In the genomic region with DNA sequence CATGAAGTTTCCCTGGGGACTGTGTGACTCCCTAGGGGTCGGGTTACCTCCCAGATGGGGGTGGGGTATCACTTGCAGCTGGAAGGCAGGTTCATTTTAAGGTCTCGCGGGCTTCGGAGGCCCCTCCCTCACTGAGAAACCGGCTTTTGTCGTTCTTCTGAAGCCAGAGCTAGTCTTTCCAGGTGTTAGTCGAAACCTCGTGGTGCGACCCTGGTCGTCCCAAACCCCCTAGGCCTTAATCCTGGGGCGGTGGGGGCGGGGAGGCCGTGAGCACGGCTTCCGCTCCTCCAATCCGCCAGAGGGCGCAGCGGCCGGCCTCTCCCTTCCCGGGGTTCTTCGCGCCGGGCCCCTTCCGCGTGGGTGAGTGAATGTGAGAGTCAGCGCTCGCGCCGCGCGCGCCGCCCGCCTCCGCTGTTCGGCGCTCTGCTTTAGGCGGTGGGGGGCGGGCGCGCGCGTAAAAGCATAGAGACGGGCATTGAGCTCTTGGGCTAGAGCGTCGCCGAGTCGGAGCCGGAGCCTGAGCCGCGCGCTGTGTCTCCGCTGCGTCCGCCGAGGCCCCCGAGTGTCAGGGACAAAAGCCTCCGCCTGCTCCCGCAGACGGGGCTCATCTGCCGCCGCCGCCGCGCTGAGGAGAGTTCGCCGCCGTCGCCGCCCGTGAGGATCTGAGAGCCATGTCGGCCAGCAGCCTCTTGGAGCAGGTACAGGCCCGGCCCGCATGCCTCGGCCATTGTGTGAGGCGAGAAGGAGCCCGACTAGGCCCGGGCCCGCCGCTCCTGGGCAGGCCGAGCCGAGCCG, we compare ENCODE assay signal across 1 cellular context.
TF ChIP-seq lines count a peak whose summit lies in the region.

A gene (plus strand): TSS at position 491 of the 795 bp plus-strand sequence. CDS start 181 bp downstream, at position 672.

TF ChIP-seq in HepG2, 621 proteins besides CTCF, POLR2A, EP300 and RAD21 (continued from another document and continues in another):
- TF ChIP-seq, protein P1, sequence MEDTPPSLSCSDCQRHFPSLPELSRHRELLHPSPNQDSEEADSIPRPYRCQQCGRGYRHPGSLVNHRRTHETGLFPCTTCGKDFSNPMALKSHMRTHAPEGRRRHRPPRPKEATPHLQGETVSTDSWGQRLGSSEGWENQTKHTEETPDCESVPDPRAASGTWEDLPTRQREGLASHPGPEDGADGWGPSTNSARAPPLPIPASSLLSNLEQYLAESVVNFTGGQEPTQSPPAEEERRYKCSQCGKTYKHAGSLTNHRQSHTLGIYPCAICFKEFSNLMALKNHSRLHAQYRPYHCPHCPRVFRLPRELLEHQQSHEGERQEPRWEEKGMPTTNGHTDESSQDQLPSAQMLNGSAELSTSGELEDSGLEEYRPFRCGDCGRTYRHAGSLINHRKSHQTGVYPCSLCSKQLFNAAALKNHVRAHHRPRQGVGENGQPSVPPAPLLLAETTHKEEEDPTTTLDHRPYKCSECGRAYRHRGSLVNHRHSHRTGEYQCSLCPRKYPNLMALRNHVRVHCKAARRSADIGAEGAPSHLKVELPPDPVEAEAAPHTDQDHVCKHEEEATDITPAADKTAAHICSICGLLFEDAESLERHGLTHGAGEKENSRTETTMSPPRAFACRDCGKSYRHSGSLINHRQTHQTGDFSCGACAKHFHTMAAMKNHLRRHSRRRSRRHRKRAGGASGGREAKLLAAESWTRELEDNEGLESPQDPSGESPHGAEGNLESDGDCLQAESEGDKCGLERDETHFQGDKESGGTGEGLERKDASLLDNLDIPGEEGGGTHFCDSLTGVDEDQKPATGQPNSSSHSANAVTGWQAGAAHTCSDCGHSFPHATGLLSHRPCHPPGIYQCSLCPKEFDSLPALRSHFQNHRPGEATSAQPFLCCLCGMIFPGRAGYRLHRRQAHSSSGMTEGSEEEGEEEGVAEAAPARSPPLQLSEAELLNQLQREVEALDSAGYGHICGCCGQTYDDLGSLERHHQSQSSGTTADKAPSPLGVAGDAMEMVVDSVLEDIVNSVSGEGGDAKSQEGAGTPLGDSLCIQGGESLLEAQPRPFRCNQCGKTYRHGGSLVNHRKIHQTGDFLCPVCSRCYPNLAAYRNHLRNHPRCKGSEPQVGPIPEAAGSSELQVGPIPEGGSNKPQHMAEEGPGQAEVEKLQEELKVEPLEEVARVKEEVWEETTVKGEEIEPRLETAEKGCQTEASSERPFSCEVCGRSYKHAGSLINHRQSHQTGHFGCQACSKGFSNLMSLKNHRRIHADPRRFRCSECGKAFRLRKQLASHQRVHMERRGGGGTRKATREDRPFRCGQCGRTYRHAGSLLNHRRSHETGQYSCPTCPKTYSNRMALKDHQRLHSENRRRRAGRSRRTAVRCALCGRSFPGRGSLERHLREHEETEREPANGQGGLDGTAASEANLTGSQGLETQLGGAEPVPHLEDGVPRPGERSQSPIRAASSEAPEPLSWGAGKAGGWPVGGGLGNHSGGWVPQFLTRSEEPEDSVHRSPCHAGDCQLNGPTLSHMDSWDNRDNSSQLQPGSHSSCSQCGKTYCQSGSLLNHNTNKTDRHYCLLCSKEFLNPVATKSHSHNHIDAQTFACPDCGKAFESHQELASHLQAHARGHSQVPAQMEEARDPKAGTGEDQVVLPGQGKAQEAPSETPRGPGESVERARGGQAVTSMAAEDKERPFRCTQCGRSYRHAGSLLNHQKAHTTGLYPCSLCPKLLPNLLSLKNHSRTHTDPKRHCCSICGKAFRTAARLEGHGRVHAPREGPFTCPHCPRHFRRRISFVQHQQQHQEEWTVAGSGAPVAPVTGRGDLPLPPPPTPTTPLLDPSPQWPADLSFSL (CRISPR knock-in tag; IDR thresholded peaks at IDR 0.05) = 0 out of 2 replicates have a peak, but pooled peaks have one; percentile 22
- TF ChIP-seq ZNF556 (CRISPR knock-in tag; IDR thresholded peaks at IDR 0.05; ENCODE audit: borderline replicate concordance) (no peak), SIX1 (CRISPR knock-in tag; IDR thresholded peaks at IDR 0.05; ENCODE audit: borderline replicate concordance) (peak; percentile 95), ZNF430 (CRISPR knock-in tag; IDR thresholded peaks at IDR 0.05) (peak; percentile 73; the same call in 1 of the 2 replicates), ZNF329 (CRISPR knock-in tag; IDR thresholded peaks at IDR 0.05; ENCODE audit: low read depth) (no peak), SOX5 (CRISPR knock-in tag; IDR thresholded peaks at IDR 0.05; ENCODE audit: borderline replicate concordance) (no peak; the same call in 1 of the 2 replicates), NR3C1 (CRISPR knock-in tag; IDR thresholded peaks at IDR 0.05) (no peak), ELF4 (CRISPR knock-in tag; IDR thresholded peaks at IDR 0.05; ENCODE audit: borderline replicate concordance) (peak; percentile 88; the same call in 1 of the 2 replicates), PHB2 (IDR thresholded peaks at IDR 0.05; ENCODE audit: partially characterized antibody) (no peak), SETDB1 (CRISPR knock-in tag; IDR thresholded peaks at IDR 0.05; ENCODE audit: borderline replicate concordance) (no peak), ZNF773 (CRISPR knock-in tag; IDR thresholded peaks at IDR 0.05; ENCODE audit: borderline replicate concordance) (peak; percentile 53; the same call in 1 of the 2 replicates), ZMYM4 (CRISPR knock-in tag; IDR thresholded peaks at IDR 0.05) (peak; percentile 93), MIER2 (CRISPR knock-in tag; IDR thresholded peaks at IDR 0.05) (peak; percentile 26; the same call in 1 of the 2 replicates), AGO1 (IDR thresholded peaks at IDR 0.05; ENCODE audit: low read depth, low read length, poor library complexity, severe bottlenecking) (no peak), PRMT3 (CRISPR knock-in tag; IDR thresholded peaks at IDR 0.05; ENCODE audit: borderline replicate concordance, low read depth) (no peak), CBFB (CRISPR knock-in tag; IDR thresholded peaks at IDR 0.05) (peak; percentile 53), AKAP8 (CRISPR knock-in tag; IDR thresholded peaks at IDR 0.05) (peak; percentile 56; the same call in 1 of the 2 replicates), CENPT (CRISPR knock-in tag; IDR thresholded peaks at IDR 0.05; ENCODE audit: low read depth) (no peak)
- TF ChIP-seq, protein P2, sequence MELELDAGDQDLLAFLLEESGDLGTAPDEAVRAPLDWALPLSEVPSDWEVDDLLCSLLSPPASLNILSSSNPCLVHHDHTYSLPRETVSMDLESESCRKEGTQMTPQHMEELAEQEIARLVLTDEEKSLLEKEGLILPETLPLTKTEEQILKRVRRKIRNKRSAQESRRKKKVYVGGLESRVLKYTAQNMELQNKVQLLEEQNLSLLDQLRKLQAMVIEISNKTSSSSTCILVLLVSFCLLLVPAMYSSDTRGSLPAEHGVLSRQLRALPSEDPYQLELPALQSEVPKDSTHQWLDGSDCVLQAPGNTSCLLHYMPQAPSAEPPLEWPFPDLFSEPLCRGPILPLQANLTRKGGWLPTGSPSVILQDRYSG (CRISPR knock-in tag; IDR thresholded peaks at IDR 0.05) = no peak; the same call in 1 of the 2 replicates
- TF ChIP-seq, protein P3, sequence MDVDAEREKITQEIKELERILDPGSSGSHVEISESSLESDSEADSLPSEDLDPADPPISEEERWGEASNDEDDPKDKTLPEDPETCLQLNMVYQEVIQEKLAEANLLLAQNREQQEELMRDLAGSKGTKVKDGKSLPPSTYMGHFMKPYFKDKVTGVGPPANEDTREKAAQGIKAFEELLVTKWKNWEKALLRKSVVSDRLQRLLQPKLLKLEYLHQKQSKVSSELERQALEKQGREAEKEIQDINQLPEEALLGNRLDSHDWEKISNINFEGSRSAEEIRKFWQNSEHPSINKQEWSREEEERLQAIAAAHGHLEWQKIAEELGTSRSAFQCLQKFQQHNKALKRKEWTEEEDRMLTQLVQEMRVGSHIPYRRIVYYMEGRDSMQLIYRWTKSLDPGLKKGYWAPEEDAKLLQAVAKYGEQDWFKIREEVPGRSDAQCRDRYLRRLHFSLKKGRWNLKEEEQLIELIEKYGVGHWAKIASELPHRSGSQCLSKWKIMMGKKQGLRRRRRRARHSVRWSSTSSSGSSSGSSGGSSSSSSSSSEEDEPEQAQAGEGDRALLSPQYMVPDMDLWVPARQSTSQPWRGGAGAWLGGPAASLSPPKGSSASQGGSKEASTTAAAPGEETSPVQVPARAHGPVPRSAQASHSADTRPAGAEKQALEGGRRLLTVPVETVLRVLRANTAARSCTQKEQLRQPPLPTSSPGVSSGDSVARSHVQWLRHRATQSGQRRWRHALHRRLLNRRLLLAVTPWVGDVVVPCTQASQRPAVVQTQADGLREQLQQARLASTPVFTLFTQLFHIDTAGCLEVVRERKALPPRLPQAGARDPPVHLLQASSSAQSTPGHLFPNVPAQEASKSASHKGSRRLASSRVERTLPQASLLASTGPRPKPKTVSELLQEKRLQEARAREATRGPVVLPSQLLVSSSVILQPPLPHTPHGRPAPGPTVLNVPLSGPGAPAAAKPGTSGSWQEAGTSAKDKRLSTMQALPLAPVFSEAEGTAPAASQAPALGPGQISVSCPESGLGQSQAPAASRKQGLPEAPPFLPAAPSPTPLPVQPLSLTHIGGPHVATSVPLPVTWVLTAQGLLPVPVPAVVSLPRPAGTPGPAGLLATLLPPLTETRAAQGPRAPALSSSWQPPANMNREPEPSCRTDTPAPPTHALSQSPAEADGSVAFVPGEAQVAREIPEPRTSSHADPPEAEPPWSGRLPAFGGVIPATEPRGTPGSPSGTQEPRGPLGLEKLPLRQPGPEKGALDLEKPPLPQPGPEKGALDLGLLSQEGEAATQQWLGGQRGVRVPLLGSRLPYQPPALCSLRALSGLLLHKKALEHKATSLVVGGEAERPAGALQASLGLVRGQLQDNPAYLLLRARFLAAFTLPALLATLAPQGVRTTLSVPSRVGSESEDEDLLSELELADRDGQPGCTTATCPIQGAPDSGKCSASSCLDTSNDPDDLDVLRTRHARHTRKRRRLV (CRISPR knock-in tag; IDR thresholded peaks at IDR 0.05) = no peak; the same call in 1 of the 2 replicates
- TF ChIP-seq, protein P4, sequence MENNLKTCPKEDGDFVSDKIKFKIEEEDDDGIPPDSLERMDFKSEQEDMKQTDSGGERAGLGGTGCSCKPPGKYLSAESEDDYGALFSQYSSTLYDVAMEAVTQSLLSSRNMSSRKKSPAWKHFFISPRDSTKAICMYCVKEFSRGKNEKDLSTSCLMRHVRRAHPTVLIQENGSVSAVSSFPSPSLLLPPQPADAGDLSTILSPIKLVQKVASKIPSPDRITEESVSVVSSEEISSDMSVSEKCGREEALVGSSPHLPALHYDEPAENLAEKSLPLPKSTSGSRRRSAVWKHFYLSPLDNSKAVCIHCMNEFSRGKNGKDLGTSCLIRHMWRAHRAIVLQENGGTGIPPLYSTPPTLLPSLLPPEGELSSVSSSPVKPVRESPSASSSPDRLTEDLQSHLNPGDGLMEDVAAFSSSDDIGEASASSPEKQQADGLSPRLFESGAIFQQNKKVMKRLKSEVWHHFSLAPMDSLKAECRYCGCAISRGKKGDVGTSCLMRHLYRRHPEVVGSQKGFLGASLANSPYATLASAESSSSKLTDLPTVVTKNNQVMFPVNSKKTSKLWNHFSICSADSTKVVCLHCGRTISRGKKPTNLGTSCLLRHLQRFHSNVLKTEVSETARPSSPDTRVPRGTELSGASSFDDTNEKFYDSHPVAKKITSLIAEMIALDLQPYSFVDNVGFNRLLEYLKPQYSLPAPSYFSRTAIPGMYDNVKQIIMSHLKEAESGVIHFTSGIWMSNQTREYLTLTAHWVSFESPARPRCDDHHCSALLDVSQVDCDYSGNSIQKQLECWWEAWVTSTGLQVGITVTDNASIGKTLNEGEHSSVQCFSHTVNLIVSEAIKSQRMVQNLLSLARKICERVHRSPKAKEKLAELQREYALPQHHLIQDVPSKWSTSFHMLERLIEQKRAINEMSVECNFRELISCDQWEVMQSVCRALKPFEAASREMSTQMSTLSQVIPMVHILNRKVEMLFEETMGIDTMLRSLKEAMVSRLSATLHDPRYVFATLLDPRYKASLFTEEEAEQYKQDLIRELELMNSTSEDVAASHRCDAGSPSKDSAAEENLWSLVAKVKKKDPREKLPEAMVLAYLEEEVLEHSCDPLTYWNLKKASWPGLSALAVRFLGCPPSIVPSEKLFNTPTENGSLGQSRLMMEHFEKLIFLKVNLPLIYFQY (CRISPR knock-in tag; IDR thresholded peaks at IDR 0.05; ENCODE audit: borderline replicate concordance) = no peak; the same call in 1 of the 2 replicates
- TF ChIP-seq, protein P5, sequence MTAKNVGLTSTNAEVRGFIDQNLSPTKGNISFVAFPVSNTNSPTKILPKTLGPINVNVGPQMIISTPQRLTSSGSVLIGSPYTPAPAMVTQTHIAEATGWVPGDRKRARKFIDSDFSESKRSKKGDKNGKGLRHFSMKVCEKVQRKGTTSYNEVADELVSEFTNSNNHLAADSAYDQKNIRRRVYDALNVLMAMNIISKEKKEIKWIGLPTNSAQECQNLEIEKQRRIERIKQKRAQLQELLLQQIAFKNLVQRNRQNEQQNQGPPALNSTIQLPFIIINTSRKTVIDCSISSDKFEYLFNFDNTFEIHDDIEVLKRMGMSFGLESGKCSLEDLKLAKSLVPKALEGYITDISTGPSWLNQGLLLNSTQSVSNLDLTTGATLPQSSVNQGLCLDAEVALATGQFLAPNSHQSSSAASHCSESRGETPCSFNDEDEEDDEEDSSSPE (CRISPR knock-in tag; IDR thresholded peaks at IDR 0.05) = peak; percentile 86
- TF ChIP-seq, protein P6, sequence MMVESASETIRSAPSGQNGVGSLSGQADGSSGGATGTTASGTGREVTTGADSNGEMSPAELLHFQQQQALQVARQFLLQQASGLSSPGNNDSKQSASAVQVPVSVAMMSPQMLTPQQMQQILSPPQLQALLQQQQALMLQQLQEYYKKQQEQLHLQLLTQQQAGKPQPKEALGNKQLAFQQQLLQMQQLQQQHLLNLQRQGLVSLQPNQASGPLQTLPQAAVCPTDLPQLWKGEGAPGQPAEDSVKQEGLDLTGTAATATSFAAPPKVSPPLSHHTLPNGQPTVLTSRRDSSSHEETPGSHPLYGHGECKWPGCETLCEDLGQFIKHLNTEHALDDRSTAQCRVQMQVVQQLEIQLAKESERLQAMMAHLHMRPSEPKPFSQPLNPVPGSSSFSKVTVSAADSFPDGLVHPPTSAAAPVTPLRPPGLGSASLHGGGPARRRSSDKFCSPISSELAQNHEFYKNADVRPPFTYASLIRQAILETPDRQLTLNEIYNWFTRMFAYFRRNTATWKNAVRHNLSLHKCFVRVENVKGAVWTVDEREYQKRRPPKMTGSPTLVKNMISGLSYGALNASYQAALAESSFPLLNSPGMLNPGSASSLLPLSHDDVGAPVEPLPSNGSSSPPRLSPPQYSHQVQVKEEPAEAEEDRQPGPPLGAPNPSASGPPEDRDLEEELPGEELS (CRISPR knock-in tag; IDR thresholded peaks at IDR 0.05) = peak; percentile 69
- TF ChIP-seq, protein P7, sequence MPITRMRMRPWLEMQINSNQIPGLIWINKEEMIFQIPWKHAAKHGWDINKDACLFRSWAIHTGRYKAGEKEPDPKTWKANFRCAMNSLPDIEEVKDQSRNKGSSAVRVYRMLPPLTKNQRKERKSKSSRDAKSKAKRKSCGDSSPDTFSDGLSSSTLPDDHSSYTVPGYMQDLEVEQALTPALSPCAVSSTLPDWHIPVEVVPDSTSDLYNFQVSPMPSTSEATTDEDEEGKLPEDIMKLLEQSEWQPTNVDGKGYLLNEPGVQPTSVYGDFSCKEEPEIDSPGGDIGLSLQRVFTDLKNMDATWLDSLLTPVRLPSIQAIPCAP (CRISPR knock-in tag; IDR thresholded peaks at IDR 0.05; ENCODE audit: low read depth) = no peak
- TF ChIP-seq, protein P8, sequence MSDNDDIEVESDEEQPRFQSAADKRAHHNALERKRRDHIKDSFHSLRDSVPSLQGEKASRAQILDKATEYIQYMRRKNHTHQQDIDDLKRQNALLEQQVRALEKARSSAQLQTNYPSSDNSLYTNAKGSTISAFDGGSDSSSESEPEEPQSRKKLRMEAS (IDR thresholded peaks at IDR 0.05) = peak; percentile 94
